In the genomic region with DNA sequence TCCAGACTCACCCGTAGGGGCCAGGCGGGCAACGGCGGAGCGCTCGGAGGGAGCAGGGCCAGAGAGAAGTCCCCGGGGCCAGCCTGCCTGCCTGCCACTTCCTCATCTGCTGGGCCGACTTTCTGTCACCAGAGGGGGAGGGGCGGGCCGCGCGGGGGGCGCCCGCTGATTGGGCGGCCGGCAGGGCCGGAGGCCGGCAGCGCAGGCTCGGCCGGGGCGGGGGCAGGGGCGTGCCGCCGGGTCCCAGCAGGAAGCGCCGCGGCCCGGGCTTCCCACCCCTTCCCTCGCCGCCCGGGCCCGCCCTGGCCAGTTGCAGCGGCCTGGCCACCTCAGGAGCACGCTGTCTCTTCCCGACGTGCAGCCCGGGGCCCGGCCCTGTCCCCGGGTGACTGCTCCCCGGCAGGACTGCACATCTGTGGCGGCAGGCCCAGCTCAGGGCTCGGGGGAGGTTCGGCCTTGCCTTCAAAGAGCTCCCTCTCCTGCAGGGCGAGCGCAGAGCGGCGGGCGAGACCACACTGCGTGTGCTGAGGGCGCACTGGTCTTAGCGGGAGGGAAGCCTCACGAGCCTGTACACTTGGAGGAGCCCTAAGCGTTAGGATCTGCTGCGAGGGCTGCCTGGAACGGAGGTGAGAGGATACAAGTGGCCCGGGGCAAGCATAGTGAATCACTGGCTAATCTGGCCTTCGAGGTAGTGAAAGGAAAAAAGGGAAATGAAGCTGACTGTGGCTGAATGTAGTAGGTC, we compare ENCODE assay signal across 1 cellular context.
TF ChIP-seq lines count a peak whose summit lies in the region.

A gene (minus strand): TSS at position 108 of the 742 bp plus-strand sequence. CDS start 2,402 bp downstream, outside the sequence.

TF ChIP-seq in H1, 55 proteins besides CTCF, POLR2A, EP300 and RAD21 (continued from another document):
- TF ChIP-seq, protein P1, sequence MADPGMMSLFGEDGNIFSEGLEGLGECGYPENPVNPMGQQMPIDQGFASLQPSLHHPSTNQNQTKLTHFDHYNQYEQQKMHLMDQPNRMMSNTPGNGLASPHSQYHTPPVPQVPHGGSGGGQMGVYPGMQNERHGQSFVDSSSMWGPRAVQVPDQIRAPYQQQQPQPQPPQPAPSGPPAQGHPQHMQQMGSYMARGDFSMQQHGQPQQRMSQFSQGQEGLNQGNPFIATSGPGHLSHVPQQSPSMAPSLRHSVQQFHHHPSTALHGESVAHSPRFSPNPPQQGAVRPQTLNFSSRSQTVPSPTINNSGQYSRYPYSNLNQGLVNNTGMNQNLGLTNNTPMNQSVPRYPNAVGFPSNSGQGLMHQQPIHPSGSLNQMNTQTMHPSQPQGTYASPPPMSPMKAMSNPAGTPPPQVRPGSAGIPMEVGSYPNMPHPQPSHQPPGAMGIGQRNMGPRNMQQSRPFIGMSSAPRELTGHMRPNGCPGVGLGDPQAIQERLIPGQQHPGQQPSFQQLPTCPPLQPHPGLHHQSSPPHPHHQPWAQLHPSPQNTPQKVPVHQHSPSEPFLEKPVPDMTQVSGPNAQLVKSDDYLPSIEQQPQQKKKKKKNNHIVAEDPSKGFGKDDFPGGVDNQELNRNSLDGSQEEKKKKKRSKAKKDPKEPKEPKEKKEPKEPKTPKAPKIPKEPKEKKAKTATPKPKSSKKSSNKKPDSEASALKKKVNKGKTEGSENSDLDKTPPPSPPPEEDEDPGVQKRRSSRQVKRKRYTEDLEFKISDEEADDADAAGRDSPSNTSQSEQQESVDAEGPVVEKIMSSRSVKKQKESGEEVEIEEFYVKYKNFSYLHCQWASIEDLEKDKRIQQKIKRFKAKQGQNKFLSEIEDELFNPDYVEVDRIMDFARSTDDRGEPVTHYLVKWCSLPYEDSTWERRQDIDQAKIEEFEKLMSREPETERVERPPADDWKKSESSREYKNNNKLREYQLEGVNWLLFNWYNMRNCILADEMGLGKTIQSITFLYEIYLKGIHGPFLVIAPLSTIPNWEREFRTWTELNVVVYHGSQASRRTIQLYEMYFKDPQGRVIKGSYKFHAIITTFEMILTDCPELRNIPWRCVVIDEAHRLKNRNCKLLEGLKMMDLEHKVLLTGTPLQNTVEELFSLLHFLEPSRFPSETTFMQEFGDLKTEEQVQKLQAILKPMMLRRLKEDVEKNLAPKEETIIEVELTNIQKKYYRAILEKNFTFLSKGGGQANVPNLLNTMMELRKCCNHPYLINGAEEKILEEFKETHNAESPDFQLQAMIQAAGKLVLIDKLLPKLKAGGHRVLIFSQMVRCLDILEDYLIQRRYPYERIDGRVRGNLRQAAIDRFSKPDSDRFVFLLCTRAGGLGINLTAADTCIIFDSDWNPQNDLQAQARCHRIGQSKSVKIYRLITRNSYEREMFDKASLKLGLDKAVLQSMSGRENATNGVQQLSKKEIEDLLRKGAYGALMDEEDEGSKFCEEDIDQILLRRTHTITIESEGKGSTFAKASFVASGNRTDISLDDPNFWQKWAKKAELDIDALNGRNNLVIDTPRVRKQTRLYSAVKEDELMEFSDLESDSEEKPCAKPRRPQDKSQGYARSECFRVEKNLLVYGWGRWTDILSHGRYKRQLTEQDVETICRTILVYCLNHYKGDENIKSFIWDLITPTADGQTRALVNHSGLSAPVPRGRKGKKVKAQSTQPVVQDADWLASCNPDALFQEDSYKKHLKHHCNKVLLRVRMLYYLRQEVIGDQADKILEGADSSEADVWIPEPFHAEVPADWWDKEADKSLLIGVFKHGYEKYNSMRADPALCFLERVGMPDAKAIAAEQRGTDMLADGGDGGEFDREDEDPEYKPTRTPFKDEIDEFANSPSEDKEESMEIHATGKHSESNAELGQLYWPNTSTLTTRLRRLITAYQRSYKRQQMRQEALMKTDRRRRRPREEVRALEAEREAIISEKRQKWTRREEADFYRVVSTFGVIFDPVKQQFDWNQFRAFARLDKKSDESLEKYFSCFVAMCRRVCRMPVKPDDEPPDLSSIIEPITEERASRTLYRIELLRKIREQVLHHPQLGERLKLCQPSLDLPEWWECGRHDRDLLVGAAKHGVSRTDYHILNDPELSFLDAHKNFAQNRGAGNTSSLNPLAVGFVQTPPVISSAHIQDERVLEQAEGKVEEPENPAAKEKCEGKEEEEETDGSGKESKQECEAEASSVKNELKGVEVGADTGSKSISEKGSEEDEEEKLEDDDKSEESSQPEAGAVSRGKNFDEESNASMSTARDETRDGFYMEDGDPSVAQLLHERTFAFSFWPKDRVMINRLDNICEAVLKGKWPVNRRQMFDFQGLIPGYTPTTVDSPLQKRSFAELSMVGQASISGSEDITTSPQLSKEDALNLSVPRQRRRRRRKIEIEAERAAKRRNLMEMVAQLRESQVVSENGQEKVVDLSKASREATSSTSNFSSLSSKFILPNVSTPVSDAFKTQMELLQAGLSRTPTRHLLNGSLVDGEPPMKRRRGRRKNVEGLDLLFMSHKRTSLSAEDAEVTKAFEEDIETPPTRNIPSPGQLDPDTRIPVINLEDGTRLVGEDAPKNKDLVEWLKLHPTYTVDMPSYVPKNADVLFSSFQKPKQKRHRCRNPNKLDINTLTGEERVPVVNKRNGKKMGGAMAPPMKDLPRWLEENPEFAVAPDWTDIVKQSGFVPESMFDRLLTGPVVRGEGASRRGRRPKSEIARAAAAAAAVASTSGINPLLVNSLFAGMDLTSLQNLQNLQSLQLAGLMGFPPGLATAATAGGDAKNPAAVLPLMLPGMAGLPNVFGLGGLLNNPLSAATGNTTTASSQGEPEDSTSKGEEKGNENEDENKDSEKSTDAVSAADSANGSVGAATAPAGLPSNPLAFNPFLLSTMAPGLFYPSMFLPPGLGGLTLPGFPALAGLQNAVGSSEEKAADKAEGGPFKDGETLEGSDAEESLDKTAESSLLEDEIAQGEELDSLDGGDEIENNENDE (IDR thresholded peaks at IDR 0.05; ENCODE audit: insufficient replicate concordance, low read length), result no peak
- TF ChIP-seq PHF8 (conservative IDR thresholded peaks at IDR 0.05; ENCODE audit: low read depth, low read length), result peak; percentile 65; the same call in 1 of the 2 replicates
- no peak for TF ChIP-seq SIRT6 (IDR thresholded peaks at IDR 0.05; ENCODE audit: low read length)
- peak; percentile 51 for TF ChIP-seq TAF7 (optimal IDR thresholded peaks at IDR 0.05; ENCODE audit: borderline replicate concordance, low read depth, low read length)
- no peak for TF ChIP-seq EZH2 (IDR thresholded peaks at IDR 0.05; ENCODE audit: low read depth, low read length, severe bottlenecking)
- TF ChIP-seq SIN3A (conservative IDR thresholded peaks at IDR 0.05 in 1 of 2, IDR thresholded peaks at IDR 0.05 in 1 of 2; ENCODE audit: low read depth in 1 of 2, low read length in 2 of 2), result peak; percentile 3 to 84; a peak in 2 of 4 replicates
- TF ChIP-seq RFX5 (IDR thresholded peaks at IDR 0.05; ENCODE audit: borderline replicate concordance, low read depth, low read length), result no peak
- TF ChIP-seq BCL11A (IDR thresholded peaks at IDR 0.05; ENCODE audit: low read depth in 2 of 2, low read length in 2 of 2), result no peak
- TF ChIP-seq, protein P2, sequence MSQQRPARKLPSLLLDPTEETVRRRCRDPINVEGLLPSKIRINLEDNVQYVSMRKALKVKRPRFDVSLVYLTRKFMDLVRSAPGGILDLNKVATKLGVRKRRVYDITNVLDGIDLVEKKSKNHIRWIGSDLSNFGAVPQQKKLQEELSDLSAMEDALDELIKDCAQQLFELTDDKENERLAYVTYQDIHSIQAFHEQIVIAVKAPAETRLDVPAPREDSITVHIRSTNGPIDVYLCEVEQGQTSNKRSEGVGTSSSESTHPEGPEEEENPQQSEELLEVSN (IDR thresholded peaks at IDR 0.05), result peak; percentile 86
- TF ChIP-seq HDAC2 (IDR thresholded peaks at IDR 0.05; ENCODE audit: borderline replicate concordance in 1 of 2, low read depth in 2 of 2, low read length in 2 of 2), result 0 out of 4 replicates have a peak, but pooled peaks of 1 of the 2 experiments have one; percentile 48
- TF ChIP-seq SP1 (IDR thresholded peaks at IDR 0.05; ENCODE audit: low read depth, low read length), result 0 out of 2 replicates have a peak, but pooled peaks have one; percentile 28
- peak; percentile 73 for TF ChIP-seq TBP (IDR thresholded peaks at IDR 0.05; ENCODE audit: low read depth, low read length)
- no peak for TF ChIP-seq RXRA (IDR thresholded peaks at IDR 0.05; ENCODE audit: insufficient read depth, low read depth, low read length)
- TF ChIP-seq TAF1 (IDR thresholded peaks at IDR 0.05; ENCODE audit: low read depth, low read length), result peak; percentile 76; the same call in 1 of the 2 replicates
- TF ChIP-seq, protein P3, sequence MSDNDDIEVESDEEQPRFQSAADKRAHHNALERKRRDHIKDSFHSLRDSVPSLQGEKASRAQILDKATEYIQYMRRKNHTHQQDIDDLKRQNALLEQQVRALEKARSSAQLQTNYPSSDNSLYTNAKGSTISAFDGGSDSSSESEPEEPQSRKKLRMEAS (IDR thresholded peaks at IDR 0.05), result peak; percentile 81
- peak; percentile 11; the same call in 1 of the 2 replicates for TF ChIP-seq CHD2 (IDR thresholded peaks at IDR 0.05; ENCODE audit: low read length)
- no peak for TF ChIP-seq JUND (IDR thresholded peaks at IDR 0.05; ENCODE audit: low read length)
- no peak for TF ChIP-seq KDM5A (IDR thresholded peaks at IDR 0.05; ENCODE audit: low read length)
- no peak for TF ChIP-seq GTF2F1 (IDR thresholded peaks at IDR 0.05; ENCODE audit: borderline replicate concordance, low read depth, low read length)
- no peak for TF ChIP-seq ZNF274 (IDR thresholded peaks at IDR 0.05; ENCODE audit: borderline replicate concordance, extremely low read depth, low read length)
- peak; percentile 62 for TF ChIP-seq KDM4A (IDR thresholded peaks at IDR 0.05; ENCODE audit: low read depth, low read length, severe bottlenecking)
- peak; percentile 40 for TF ChIP-seq CTBP2 (IDR thresholded peaks at IDR 0.05; ENCODE audit: borderline replicate concordance, insufficient read depth, insufficient read length, low read length)
- peak; percentile 58 for TF ChIP-seq RBBP5 (IDR thresholded peaks at IDR 0.05; ENCODE audit: borderline replicate concordance, low read depth, low read length)
- TF ChIP-seq ASH2L (IDR thresholded peaks at IDR 0.05; ENCODE audit: low read length), result peak; percentile 82
